10 cellular contexts compared by ENCODE assay signal in the genomic region with DNA sequence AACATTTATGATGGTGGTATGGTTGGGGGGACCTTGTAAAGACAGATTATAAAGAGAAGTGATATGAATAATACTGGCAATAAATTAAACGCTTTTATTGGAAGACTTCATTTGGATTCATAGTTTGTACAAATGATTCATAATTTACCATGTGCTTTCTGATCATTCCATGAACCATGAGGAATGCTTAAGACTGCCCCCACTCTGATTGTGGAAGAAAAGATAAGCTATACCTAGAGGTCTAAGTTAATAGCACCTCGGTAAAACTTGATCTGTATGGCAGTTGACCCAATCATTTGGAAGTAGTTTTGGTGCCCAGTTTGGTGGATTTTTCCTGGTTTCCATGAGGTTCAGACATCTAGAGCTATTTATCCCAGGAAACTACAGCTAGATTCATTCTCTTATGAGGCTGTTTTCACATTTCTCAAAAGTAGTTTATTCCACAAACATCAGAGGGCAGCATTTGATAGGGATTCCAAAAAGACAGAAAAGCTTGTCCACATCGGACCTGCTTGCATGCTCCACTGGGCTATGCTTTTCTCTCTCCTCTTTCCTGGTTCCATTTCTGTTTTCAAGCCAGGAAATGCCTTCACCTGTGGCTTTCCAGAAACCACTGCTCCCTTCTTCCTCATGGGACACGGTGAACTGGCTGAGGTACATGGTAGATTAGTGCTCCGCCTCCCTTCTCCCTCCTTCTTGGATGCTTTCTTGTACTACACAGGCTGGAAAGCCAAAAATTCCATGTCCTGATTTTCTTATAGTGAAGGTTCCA. TPM values are rescaled to one million over a fixed set of nuclear protein-coding genes. Genes with fewer than 3 reads are reported as not detected.
DNase-seq lines count a peak whose midpoint lies in the region; FAIRE-seq and TF ChIP-seq lines count a peak whose summit lies in the region.
"Had no signal": no experiment of that assay in that cellular context is flagged by ENCODE, and none has a peak within 500 bp of the region (broad histone marks: within the 10 kb centered on the region; RNA-seq: fewer than 3 reads in every experiment).

No MANE protein-coding gene starts in this region.

- H3K27ac ChIP-seq in astrocyte (ENCODE audit: low read depth, low read length): no peak overlapping the region
- H3K27ac ChIP-seq in kidney (ENCODE audit: low read depth in 2 of 2, low read length in 2 of 2): peak overlapping the region in 1 of 2 donors; percentile 15
- no peak overlapping the region for H3K27ac ChIP-seq in Karpas-422 (ENCODE audit: low read length)

- FAIRE-seq in astrocyte (lab: Jason Lieb, UNC): peak; percentile 59
- FAIRE-seq in kidney (lab: Jason Lieb, UNC): peak; percentile 75

- no peaks in the 10 kb centered on the region for H3K36me3 ChIP-seq in astrocyte (ENCODE audit: insufficient read depth, low read length)
- no peaks in the 10 kb centered on the region for H3K36me3 ChIP-seq in kidney (ENCODE audit: control insufficient read depth in 1 of 2, insufficient read depth in 2 of 2, low read length in 2 of 2)
- no peaks in the 10 kb centered on the region for H3K36me3 ChIP-seq in Karpas-422 (ENCODE audit: insufficient read depth, low read length)

- no peak overlapping the region for H3K9ac ChIP-seq in astrocyte (ENCODE audit: low read length)
- H3K9ac ChIP-seq in kidney (ENCODE audit: low read length in 2 of 2): no peak overlapping the region
- no peak overlapping the region for H3K9ac ChIP-seq in Karpas-422 (ENCODE audit: low read length)

- DNase-seq in AG04449 (ENCODE audit: low read depth, low spot score) (no peak), HT-29 (ENCODE audit: low spot score) (peak; percentile 73), astrocyte (ENCODE audit: low read depth) (peak; percentile 64), kidney (no peak), NCI-H187 treated with DMSO at 0.1 percent for 48 hours (lab: John Stamatoyannopoulos, UW) (no peak), Karpas-422 (no peak), NOMO-1 treated with dmso at 0.1 percent for 144 hours (lab: John Stamatoyannopoulos, UW; ENCODE audit: unreplicated experiment) (no peak)
- no peak for DNase-seq in activated CD4-positive, alpha-beta T cell treated with anti-CD3 and anti-CD28 coated beads for 4 hours

- H2AFZ ChIP-seq in astrocyte (ENCODE audit: low read depth, low read length) (no peak overlapping the region), Karpas-422 (ENCODE audit: low read length) (no peak overlapping the region)

- CTCF ChIA-PET in AG04449 (lab: Yijun Ruan, JAX): interaction anchor here (0.7 to 4.6 kb wide), 58 partner anchors 9 to 1208 kb away, joined by 3 to 87 read pairs (median 4); no protein-coding TSS in a partner anchor

- H3K4me3 ChIP-seq in AG04449 (ENCODE audit: low read depth, low read length) (no peak overlapping the region), astrocyte (ENCODE audit: insufficient read depth, low read depth, low read length) (no peak overlapping the region), kidney (ENCODE audit: low read length in 2 of 2) (no peak overlapping the region), Karpas-422 (ENCODE audit: low read length) (no peak overlapping the region)

- H3K4me3 Mint-ChIP-seq in astrocyte (ENCODE audit: unreplicated experiment): no peak overlapping the region
- H3K4me3 Mint-ChIP-seq: activated T-helper 17 cell treated with anti-CD3 and anti-CD28 coated beads, Interleukin-2, amount 50 U/mL, for 72 hours; neural crest cell had no signal

- peak overlapping the region; percentile 45 for H3K4me2 ChIP-seq in astrocyte (ENCODE audit: low read length)
- no peak overlapping the region for H3K4me2 ChIP-seq in Karpas-422 (ENCODE audit: low read depth, low read length, poor library complexity, severe bottlenecking)

- H3K27ac Mint-ChIP-seq in astrocyte (ENCODE audit: unreplicated experiment): peak overlapping the region; percentile 1
- H3K27ac Mint-ChIP-seq: activated T-helper 17 cell treated with anti-CD3 and anti-CD28 coated beads, Interleukin-2, amount 50 U/mL, for 72 hours had no signal

- H3K4me1 Mint-ChIP-seq in astrocyte (ENCODE audit: low read depth, unreplicated experiment): peaks cover 12% of the 10 kb centered on the region
- H3K4me1 Mint-ChIP-seq: activated T-helper 17 cell treated with anti-CD3 and anti-CD28 coated beads, Interleukin-2, amount 50 U/mL, for 72 hours had no signal

- POLR2A ChIA-PET in AG04449 (lab: Yijun Ruan, JAX): interaction anchor here (1.0 kb wide), 1 partner anchor 21 kb away, joined by 4 read pairs; no protein-coding TSS in a partner anchor

- H3K9me3 ChIP-seq in astrocyte (ENCODE audit: insufficient read depth, low read depth, low read length) (peaks cover 3% of the 10 kb centered on the region), kidney (ENCODE audit: control insufficient read depth in 1 of 2, low read length in 2 of 2) (no peaks in the 10 kb centered on the region), Karpas-422 (ENCODE audit: low read length) (no peaks in the 10 kb centered on the region)

- no peaks in the 10 kb centered on the region for H4K20me1 ChIP-seq in astrocyte (ENCODE audit: insufficient read depth, low read length)
- no peaks in the 10 kb centered on the region for H4K20me1 ChIP-seq in Karpas-422 (ENCODE audit: insufficient read depth, low read depth, low read length)

- H3K36me3 Mint-ChIP-seq in astrocyte (ENCODE audit: low read depth, unreplicated experiment): no peaks in the 10 kb centered on the region

- peaks cover 2% of the 10 kb centered on the region for H3K9me3 Mint-ChIP-seq in astrocyte (ENCODE audit: unreplicated experiment)
- H3K9me3 Mint-ChIP-seq: activated T-helper 17 cell treated with anti-CD3 and anti-CD28 coated beads, Interleukin-2, amount 50 U/mL, for 72 hours had no signal

- H3K27me3 ChIP-seq in astrocyte (ENCODE audit: insufficient read depth, low read length) (no peaks in the 10 kb centered on the region), Karpas-422 (ENCODE audit: low read length) (no peaks in the 10 kb centered on the region)

- peaks cover 23% of the 10 kb centered on the region for H3K4me1 ChIP-seq in astrocyte (ENCODE audit: insufficient read depth, low read length)
- peaks cover 5% of the 10 kb centered on the region in 2 donors for H3K4me1 ChIP-seq in kidney (ENCODE audit: control insufficient read depth in 1 of 2, insufficient read depth in 1 of 2, low read depth in 1 of 2, low read length in 2 of 2)
- no peaks in the 10 kb centered on the region for H3K4me1 ChIP-seq in Karpas-422 (ENCODE audit: low read length)

- no peaks in the 10 kb centered on the region for H3K9me2 ChIP-seq in Karpas-422 (replicated peaks; ENCODE audit: insufficient read depth, low read length)

- peak; percentile 20 for TF ChIP-seq CTCF in AG04449 (IDR thresholded peaks at IDR 0.05; ENCODE audit: insufficient read depth, low read length, missing control alignments)
- peak; percentile 61 for TF ChIP-seq CTCF in astrocyte (IDR thresholded peaks at IDR 0.05; ENCODE audit: insufficient read depth, low read depth, low read length)
- peak; percentile 50 for TF ChIP-seq CTCF in kidney (IDR thresholded peaks at IDR 0.05; ENCODE audit: borderline replicate concordance, extremely low read depth, insufficient read depth)

- H3K27me3 Mint-ChIP-seq in astrocyte (ENCODE audit: low read depth, unreplicated experiment): no peaks in the 10 kb centered on the region
- H3K27me3 Mint-ChIP-seq: activated T-helper 17 cell treated with anti-CD3 and anti-CD28 coated beads, Interleukin-2, amount 50 U/mL, for 72 hours had no signal

- intact Hi-C loops in kidney (cut with DNase I): no loop called here

- H3K79me2 ChIP-seq in astrocyte (ENCODE audit: insufficient read depth, low read length) (no peaks in the 10 kb centered on the region), Karpas-422 (ENCODE audit: low read length) (no peaks in the 10 kb centered on the region)

RNA-seq across cellular contexts. Expression of gene TFAM, which starts 29.2 kb away (rescaled TPM):
- total RNA-seq in HT-29 (2014; rRNA removed; shearing (Covaris generic)): 49.2 and 55.5 TPM in 2 replicates
- total RNA-seq in astrocyte (38.2 and 41.4 TPM in 2 replicates), kidney (35.0 TPM)
- 18.5 TPM for polyA plus RNA-seq in kidney (ENCODE audit: insufficient read depth, low read depth, low replicate concordance)
- 56.5 and 76.4 TPM in 2 replicates for total RNA-seq in Karpas-422 (2014; rRNA removed; shearing (Covaris generic); ENCODE audit: low replicate concordance)

Comparison
In these comparisons a context has a peak if more than half of its experiments do, and no peak if none do; other contexts are left out.
1. DNase-seq: peak in HT-29 (single experiment) and astrocyte (single experiment); none in AG04449 (single experiment), kidney (single experiment), NCI-H187 treated with DMSO at 0.1 percent for 48 hours (single experiment), Karpas-422 (single experiment), activated CD4-positive, alpha-beta T cell treated with anti-CD3 and anti-CD28 coated beads for 4 hours (0 of 2) and NOMO-1 treated with dmso at 0.1 percent for 144 hours (single experiment).
2. Peak in every context shown above with its lines, with median percentiles within 50 percentile points of each other: CTCF ChIP-seq.